Comparison of ENCODE assay signal across 16 cellular contexts in the genomic region with DNA sequence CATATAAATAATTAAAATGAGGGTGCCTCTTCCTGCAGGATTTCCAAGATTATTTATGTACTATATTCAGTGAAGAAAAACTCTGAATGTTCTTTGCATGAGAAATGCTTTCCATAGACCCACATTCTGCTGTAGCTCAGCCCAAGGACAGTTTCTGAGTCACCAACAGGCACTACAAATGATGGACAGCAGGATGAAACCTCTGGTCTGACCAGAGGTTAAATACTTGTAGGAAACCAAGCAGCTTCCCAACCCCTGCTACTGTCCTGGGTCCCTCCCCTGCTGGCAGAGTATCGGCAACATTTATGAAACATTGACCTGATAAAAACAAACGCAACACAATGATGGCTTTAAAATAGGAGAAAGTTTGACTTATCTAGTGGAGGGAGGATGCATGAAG.
"Had no signal": no experiment of that assay in that cellular context is flagged by ENCODE, and none has a peak within 500 bp of the region (broad histone marks: within the 10 kb centered on the region; RNA-seq: fewer than 3 reads in every experiment).

No MANE protein-coding gene starts in this region.

- H3K4me3 ChIP-seq: body of pancreas, gastroesophageal sphincter, lower lobe of right lung, pancreas, tibial nerve had no signal

- H3K36me3 Mint-ChIP-seq: natural killer cell treated with Interleukin-12 subunit alpha and Interleukin-12 subunit beta and Interleukin-15 and Interleukin-18, amount 100 ng/mL, for 72 hours had no signal

- H3K27ac ChIP-seq: body of pancreas, epithelial cell of prostate, gastroesophageal sphincter, lower lobe of right lung, pancreas, tibial nerve, WERI-Rb-1 had no signal

- H3K4me1 Mint-ChIP-seq: activated T-helper 17 cell treated with anti-CD3 and anti-CD28 coated beads, Interleukin-2, amount 50 U/mL, for 72 hours; central memory CD8-positive, alpha-beta T cell had no signal

- DNase-seq: activated CD4-positive, alpha-beta T cell treated with anti-CD3 and anti-CD28 coated beads for 4 hours; activated CD8-positive, alpha-beta T cell treated with anti-CD3 and anti-CD28 coated beads, Interleukin-2, amount 10 ng/mL, durations not matched to agents 7 days and 5 days; activated naive CD4-positive, alpha-beta T cell treated with anti-CD3 and anti-CD28 coated beads for 36 hours; body of pancreas; cortex of kidney; effector memory CD4-positive, alpha-beta T cell; lower lobe of right lung; pancreas; T-helper 1 cell; WERI-Rb-1 had no signal

- H3K27me3 Mint-ChIP-seq: central memory CD8-positive, alpha-beta T cell; natural killer cell treated with Interleukin-12 subunit alpha and Interleukin-12 subunit beta and Interleukin-15 and Interleukin-18, amount 100 ng/mL, for 72 hours had no signal

- H3K9me3 Mint-ChIP-seq: activated naive CD4-positive, alpha-beta T cell treated with anti-CD3 and anti-CD28 coated beads for 36 hours; activated T-helper 17 cell treated with anti-CD3 and anti-CD28 coated beads, Interleukin-2, amount 50 U/mL, for 72 hours had no signal

- H3K4me1 ChIP-seq: lower lobe of right lung had no signal

- H3K36me3 ChIP-seq: gastroesophageal sphincter, lower lobe of right lung, pancreas, tibial nerve, WERI-Rb-1 had no signal

- FAIRE-seq: pancreas had no signal

- H3K27ac Mint-ChIP-seq: activated CD8-positive, alpha-beta T cell treated with anti-CD3 and anti-CD28 coated beads, Interleukin-2, amount 10 ng/mL, durations not matched to agents 7 days and 5 days; activated naive CD4-positive, alpha-beta T cell treated with anti-CD3 and anti-CD28 coated beads for 36 hours; activated T-helper 17 cell treated with anti-CD3 and anti-CD28 coated beads, Interleukin-2, amount 50 U/mL, for 72 hours; natural killer cell treated with Interleukin-12 subunit alpha and Interleukin-12 subunit beta and Interleukin-15 and Interleukin-18, amount 100 ng/mL, for 72 hours had no signal

- ATAC-seq: activated CD8-positive, alpha-beta T cell treated with anti-CD3 and anti-CD28 coated beads, Interleukin-2, amount 10 ng/mL, durations not matched to agents 7 days and 5 days; activated T-helper 17 cell treated with anti-CD3 and anti-CD28 coated beads, Interleukin-2, amount 50 U/mL, for 72 hours; body of pancreas; gastroesophageal sphincter; lower lobe of right lung; natural killer cell treated with Interleukin-12 subunit alpha and Interleukin-12 subunit beta and Interleukin-15 and Interleukin-18, amount 100 ng/mL, for 72 hours; pancreas had no signal

- H3K4me3 Mint-ChIP-seq: activated CD8-positive, alpha-beta T cell treated with anti-CD3 and anti-CD28 coated beads, Interleukin-2, amount 10 ng/mL, durations not matched to agents 7 days and 5 days; activated naive CD4-positive, alpha-beta T cell treated with anti-CD3 and anti-CD28 coated beads for 36 hours; activated T-helper 17 cell treated with anti-CD3 and anti-CD28 coated beads, Interleukin-2, amount 50 U/mL, for 72 hours; central memory CD8-positive, alpha-beta T cell; natural killer cell treated with Interleukin-12 subunit alpha and Interleukin-12 subunit beta and Interleukin-15 and Interleukin-18, amount 100 ng/mL, for 72 hours had no signal

- H3K27me3 ChIP-seq: body of pancreas, gastroesophageal sphincter, pancreas, tibial nerve had no signal

- H3K9me3 ChIP-seq: body of pancreas, gastroesophageal sphincter, lower lobe of right lung, pancreas, tibial nerve had no signal
